13 cellular contexts compared by ENCODE assay signal in the genomic region with DNA sequence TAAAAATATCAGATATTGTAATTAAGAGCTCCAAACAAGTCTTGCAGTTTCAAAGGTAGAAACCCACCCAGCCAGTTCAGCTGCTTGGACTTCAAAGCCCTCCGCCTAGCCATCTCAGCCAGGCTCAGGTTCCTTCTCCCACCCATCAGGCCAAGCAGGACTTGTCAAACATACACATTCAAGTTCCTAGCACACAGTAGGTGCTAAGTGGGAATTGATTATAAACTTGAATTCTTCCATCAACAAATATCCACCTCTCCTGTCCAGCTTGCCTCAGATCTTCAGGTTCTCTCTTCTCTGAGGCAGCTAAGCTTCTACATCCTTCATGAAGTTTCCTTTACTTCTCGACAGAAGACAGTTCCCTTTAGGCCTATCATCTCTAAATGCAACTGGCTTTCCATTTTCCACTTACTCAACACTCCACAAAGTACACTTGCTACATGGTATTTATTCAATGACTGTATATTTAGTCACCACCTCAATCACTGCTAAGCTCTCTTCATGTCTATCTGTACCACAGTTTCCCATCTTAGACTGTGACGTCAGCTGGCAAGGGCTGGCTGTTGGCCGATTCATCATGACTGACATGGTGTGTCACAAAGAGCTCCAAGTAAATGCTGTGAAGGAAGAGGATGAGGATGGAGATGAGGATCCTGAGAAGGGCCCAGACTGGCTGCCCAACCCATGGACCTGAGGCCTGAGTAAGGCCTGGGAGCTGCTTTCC. TPM values are rescaled to one million over a fixed set of nuclear protein-coding genes. Genes with fewer than 3 reads are reported as not detected.
A peak's percentile ranks its signal among the peaks of the same experiment; 100 is the strongest.
DNase-seq lines count a peak whose midpoint lies in the region; ATAC-seq and TF ChIP-seq lines count a peak whose summit lies in the region.
"Had no signal": no experiment of that assay in that cellular context is flagged by ENCODE, and none has a peak within 500 bp of the region (broad histone marks: within the 10 kb centered on the region; RNA-seq: fewer than 3 reads in every experiment).

No MANE protein-coding gene starts in this region.

- peaks cover 3% of the 10 kb centered on the region for H3K36me3 Mint-ChIP-seq in activated naive CD8-positive, alpha-beta T cell
- H3K36me3 Mint-ChIP-seq: natural killer cell had no signal

- H3K9me3 Mint-ChIP-seq in activated naive CD8-positive, alpha-beta T cell (ENCODE audit: low read depth) = no peaks in the 10 kb centered on the region
- H3K9me3 Mint-ChIP-seq: natural killer cell; stimulated activated naive B cell treated with anti-CD40 and anti-IgM and Interleukin-4, amounts not matched to agents 10 μg/mL and 1 μg/mL and 100 μg/mL, for 72 hours had no signal

- DNase-seq in AG04450 (ENCODE audit: low read depth, low spot score) = peak; percentile 52
- peak; percentile 31 for DNase-seq in GM04503 (ENCODE audit: low read depth)
- DNase-seq in hepatic stellate cell (ENCODE audit: low spot score) = peak; percentile 60
- no peak for DNase-seq in left colon
- no peak for DNase-seq in Kasumi-1 (lab: John Stamatoyannopoulos, UW)
- no peak for DNase-seq in hippocampal formation (lab: John Stamatoyannopoulos, UW)
- DNase-seq: activated effector memory CD4-positive, alpha-beta T cell treated with anti-CD3 and anti-CD28 coated beads, Interleukin-2, amount 50 U/mL, for 16 hours; natural killer cell; NCI-H2107; SHP77; stimulated activated naive B cell treated with anti-CD40 and anti-IgM and Interleukin-4, amounts not matched to agents 10 μg/mL and 1 μg/mL and 100 μg/mL, for 72 hours had no signal

- H3K27ac ChIP-seq in AG04450 (ENCODE audit: low read depth, low read length) = peak overlapping the region; percentile 11

- POLR2A ChIA-PET in AG04450 (lab: Yijun Ruan, JAX) = interaction anchor here (0.9 kb wide), 1 partner anchor 15 kb away, joined by 3 read pairs; no protein-coding TSS in a partner anchor

- no peaks in the 10 kb centered on the region for H3K27me3 ChIP-seq in AG04450 (ENCODE audit: control insufficient read depth, insufficient read depth, low read length)

- CTCF ChIA-PET in AG04450 (lab: Charles Lee) = interaction anchor here (0.7 to 1.6 kb wide), 3 partner anchors 31 to 130 kb away, joined by 3 to 7 read pairs (median 4); no protein-coding TSS in a partner anchor

- H3K27ac Mint-ChIP-seq in activated naive CD8-positive, alpha-beta T cell = peak overlapping the region; percentile 36
- H3K27ac Mint-ChIP-seq: stimulated activated naive B cell treated with anti-CD40 and anti-IgM and Interleukin-4, amounts not matched to agents 10 μg/mL and 1 μg/mL and 100 μg/mL, for 72 hours had no signal

- no peak overlapping the region for H3K4me3 ChIP-seq in AG04450 (ENCODE audit: low read depth, low read length)

- TF ChIP-seq CTCF in AG04450 (IDR thresholded peaks at IDR 0.05; ENCODE audit: low read depth, low read length) = no peak

- ATAC-seq in HG03095 (IDR thresholded peaks at IDR 0.05; ENCODE audit: unreplicated experiment) (no peak), left colon (no peak)
- ATAC-seq: natural killer cell; stimulated activated naive B cell treated with anti-CD40 and anti-IgM and Interleukin-4, amounts not matched to agents 10 μg/mL and 1 μg/mL and 100 μg/mL, for 72 hours had no signal

- H3K4me3 Mint-ChIP-seq in activated naive CD8-positive, alpha-beta T cell = no peak overlapping the region
- H3K4me3 Mint-ChIP-seq: natural killer cell; stimulated activated naive B cell treated with anti-CD40 and anti-IgM and Interleukin-4, amounts not matched to agents 10 μg/mL and 1 μg/mL and 100 μg/mL, for 72 hours had no signal

- intact Hi-C loops in left colon (cut with DNase I, micrococcal nuclease) = no loop called here

- no peaks in the 10 kb centered on the region for H3K4me1 Mint-ChIP-seq in activated naive CD8-positive, alpha-beta T cell (ENCODE audit: low read depth)
- H3K4me1 Mint-ChIP-seq: natural killer cell had no signal

- no peaks in the 10 kb centered on the region for H3K27me3 Mint-ChIP-seq in activated naive CD8-positive, alpha-beta T cell
- H3K27me3 Mint-ChIP-seq: stimulated activated naive B cell treated with anti-CD40 and anti-IgM and Interleukin-4, amounts not matched to agents 10 μg/mL and 1 μg/mL and 100 μg/mL, for 72 hours had no signal

- H3K9me3 ChIP-seq in AG04450 (ENCODE audit: control insufficient read depth, insufficient read depth, low read length) = no peaks in the 10 kb centered on the region

RNA-seq across cellular contexts. Expression of a gene that starts 13.3 kb away (rescaled TPM):
- polyA plus RNA-seq in AG04450 (2011; rRNA removed) = 19.6 and 24.5 TPM in 2 replicates
- polyA minus RNA-seq in AG04450 (2011; rRNA and poly(A)+ RNA removed) = 24.4 and 28.9 TPM in 2 replicates
- total RNA-seq in left colon = 10 to 100 TPM; 29.3 to 42.5 TPM

RNA-seq across cellular contexts. Expression of a gene that starts 44.0 kb away (rescaled TPM):
- polyA plus RNA-seq in AG04450 (2011; rRNA removed) = 32.3 and 42.5 TPM in 2 replicates
- polyA minus RNA-seq in AG04450 (2011; rRNA and poly(A)+ RNA removed) = 33.8 and 39.1 TPM in 2 replicates
- total RNA-seq in left colon = 10 to 100 TPM; 42.6 to 45.3 TPM

Comparison
In these comparisons a context has a peak if more than half of its experiments do, and no peak if none do; other contexts are left out.
1. DNase-seq: peak in AG04450 (single experiment), GM04503 (single experiment) and hepatic stellate cell (single experiment); none in left colon (0 of 2), Kasumi-1 (0 of 2) and hippocampal formation (0 of 2).